In genomic region chr5:175501759-175502158, GRCh38 we compare ENCODE assay signal across 1 cellular context.
TF ChIP-seq lines count a peak whose summit lies in the region.

No MANE protein-coding gene starts in this region.

TF ChIP-seq in GM12891, 5 proteins besides CTCF, POLR2A, EP300 and RAD21:
- TF ChIP-seq POLR2AphosphoS5 (IDR thresholded peaks at IDR 0.05; ENCODE audit: low read depth, low read length) (no peak), SPI1 (IDR thresholded peaks at IDR 0.05; ENCODE audit: low read depth, low read length) (no peak), POU2F2 (IDR thresholded peaks at IDR 0.05; ENCODE audit: low read depth, low read length) (no peak), TAF1 (IDR thresholded peaks at IDR 0.05; ENCODE audit: low read depth, low read length) (no peak), PAX5 (IDR thresholded peaks at IDR 0.05; ENCODE audit: insufficient read depth, low read length, severe bottlenecking) (no peak)
